In genomic region chr2:207142461-207142860, GRCh38 we compare ENCODE assay signal across 9 cellular contexts. TPM values are rescaled to one million over a fixed set of nuclear protein-coding genes. Genes with fewer than 3 reads are reported as not detected.
DNase-seq lines count a peak whose midpoint lies in the region; ATAC-seq, FAIRE-seq and TF ChIP-seq lines count a peak whose summit lies in the region.
"Had no signal": no experiment of that assay in that cellular context is flagged by ENCODE, and none has a peak within 500 bp of the region (broad histone marks: within the 10 kb centered on the region; RNA-seq: fewer than 3 reads in every experiment).

No MANE protein-coding gene starts in this region.

- H3K9ac ChIP-seq in astrocyte (ENCODE audit: low read length) (no peak overlapping the region), mesendoderm (ENCODE audit: low read length) (peak overlapping the region; percentile 7)

- ATAC-seq in GM18861 (IDR thresholded peaks at IDR 0.05; ENCODE audit: unreplicated experiment), result peak; percentile 55

- no peak overlapping the region for H3K27ac Mint-ChIP-seq in astrocyte (ENCODE audit: unreplicated experiment)

- H3K36me3 Mint-ChIP-seq in astrocyte (ENCODE audit: low read depth, unreplicated experiment), result peaks cover 17% of the 10 kb centered on the region

- peaks cover 16% of the 10 kb centered on the region for H3K36me3 ChIP-seq in astrocyte (ENCODE audit: insufficient read depth, low read length)
- no peaks in the 10 kb centered on the region for H3K36me3 ChIP-seq in mesendoderm (ENCODE audit: control insufficient read depth, insufficient read depth, low read length)
- H3K36me3 ChIP-seq: SJCRH30 had no signal

- H2BK5ac ChIP-seq in mesendoderm (ENCODE audit: low read length), result peak overlapping the region; percentile 14

- no peak overlapping the region for H2AFZ ChIP-seq in astrocyte (ENCODE audit: low read depth, low read length)

- no peak overlapping the region for H3K4me3 ChIP-seq in astrocyte (ENCODE audit: insufficient read depth, low read depth, low read length)
- H3K4me3 ChIP-seq in mesendoderm (ENCODE audit: low read length), result no peak overlapping the region
- H3K4me3 ChIP-seq: SJCRH30 had no signal

- H3K79me1 ChIP-seq in mesendoderm (ENCODE audit: low read length), result peaks cover 19% of the 10 kb centered on the region

- H3K27me3 Mint-ChIP-seq in astrocyte (ENCODE audit: low read depth, unreplicated experiment), result no peaks in the 10 kb centered on the region

- FAIRE-seq in astrocyte (lab: Jason Lieb, UNC) (no peak), GM12891 (lab: Jason Lieb, UNC) (no peak)

- H3K4me2 ChIP-seq in astrocyte (ENCODE audit: low read length) (peak overlapping the region; percentile 12), mesendoderm (ENCODE audit: low read length) (no peak overlapping the region)

- peak overlapping the region; percentile 36 for H2BK120ac ChIP-seq in mesendoderm (ENCODE audit: low read depth, low read length)

- no peak overlapping the region for H2AK5ac ChIP-seq in mesendoderm (ENCODE audit: low read length)

- no peak for TF ChIP-seq CTCF in astrocyte (IDR thresholded peaks at IDR 0.05; ENCODE audit: insufficient read depth, low read depth, low read length)

- DNase-seq in KBM-7 (peak; percentile 67), astrocyte (ENCODE audit: low read depth) (no peak), mesendoderm (peak; percentile 81), NCI-H345 treated with DMSO at 0.1 percent for 48 hours (lab: John Stamatoyannopoulos, UW; ENCODE audit: unreplicated experiment) (no peak), GM12891 (ENCODE audit: insufficient read length, low spot score) (no peak)
- DNase-seq in effector CD8-positive, alpha-beta T cell (lab: John Stamatoyannopoulos, UW), result no peak
- DNase-seq in activated CD4-positive, alpha-beta T cell treated with anti-CD3 and anti-CD28 coated beads for 1 hour, result no peak

- in situ Hi-C loops in KBM-7 (cut with MboI; ENCODE audit: low pct_unique_long_range_greater_than_20kb, low sequenced_read_pairs), result no loop called here

- peak overlapping the region; percentile 42 for H3K56ac ChIP-seq in mesendoderm (ENCODE audit: low read length)

- H3K79me2 ChIP-seq in astrocyte (ENCODE audit: insufficient read depth, low read length) (peaks cover 100% of the 10 kb centered on the region), mesendoderm (ENCODE audit: control insufficient read depth, insufficient read depth, low read length) (peaks cover 75% of the 10 kb centered on the region)

- H3K9me3 ChIP-seq in astrocyte (ENCODE audit: insufficient read depth, low read depth, low read length), result no peaks in the 10 kb centered on the region
- H3K9me3 ChIP-seq: SJCRH30 had no signal

- no CpG with 5 or more reads among the region's 3 CpGs for WGBS in mesendoderm (ENCODE audit: extremely low coverage, insufficient coverage, low lambda C conversion rate)

- H3K18ac ChIP-seq in mesendoderm (ENCODE audit: low read length), result peak overlapping the region; percentile 25

- H2BK15ac ChIP-seq in mesendoderm (replicated peaks; ENCODE audit: low read depth), result no peak overlapping the region

- H3K23ac ChIP-seq in mesendoderm (ENCODE audit: low read length), result no peak overlapping the region

- no peak overlapping the region for H4K8ac ChIP-seq in mesendoderm (ENCODE audit: low read depth, low read length)

- TF ChIP-seq POLR2A in GM12891 (IDR thresholded peaks at IDR 0.05; ENCODE audit: low read depth, low read length), result no peak

- H3K27me3 ChIP-seq in astrocyte (ENCODE audit: insufficient read depth, low read length), result no peaks in the 10 kb centered on the region
- H3K27me3 ChIP-seq in mesendoderm (ENCODE audit: insufficient read depth, low read length, poor library complexity), result no peaks in the 10 kb centered on the region
- H3K27me3 ChIP-seq: SJCRH30 had no signal

- peak overlapping the region; percentile 40 for H3K27ac ChIP-seq in astrocyte (ENCODE audit: low read depth, low read length)
- H3K27ac ChIP-seq in mesendoderm (ENCODE audit: low read depth, low read length), result no peak overlapping the region
- H3K27ac ChIP-seq: SJCRH30 had no signal

- no peak overlapping the region for H3K4ac ChIP-seq in mesendoderm (ENCODE audit: low read depth, low read length)

- H3K4me1 ChIP-seq in astrocyte (ENCODE audit: insufficient read depth, low read length), result peaks cover 19% of the 10 kb centered on the region
- peaks cover 30% of the 10 kb centered on the region for H3K4me1 ChIP-seq in mesendoderm (ENCODE audit: control insufficient read depth, low read depth, low read length)

- H3K4me1 Mint-ChIP-seq in astrocyte (ENCODE audit: low read depth, unreplicated experiment), result peaks cover 77% of the 10 kb centered on the region

- peaks cover 99% of the 10 kb centered on the region for H4K20me1 ChIP-seq in astrocyte (ENCODE audit: insufficient read depth, low read length)

- no peaks in the 10 kb centered on the region for H3K9me3 Mint-ChIP-seq in astrocyte (ENCODE audit: unreplicated experiment)

- H3K4me3 Mint-ChIP-seq in astrocyte (ENCODE audit: unreplicated experiment), result no peak overlapping the region

- H4K5ac ChIP-seq in mesendoderm (ENCODE audit: low read length), result no peak overlapping the region

TF ChIP-seq in GM12891, 5 proteins besides CTCF, POLR2A, EP300 and RAD21:
- TF ChIP-seq POLR2AphosphoS5 (IDR thresholded peaks at IDR 0.05; ENCODE audit: low read depth, low read length) (no peak), PAX5 (IDR thresholded peaks at IDR 0.05; ENCODE audit: insufficient read depth, low read length, severe bottlenecking) (no peak), TAF1 (IDR thresholded peaks at IDR 0.05; ENCODE audit: low read depth, low read length) (no peak), SPI1 (IDR thresholded peaks at IDR 0.05; ENCODE audit: low read depth, low read length) (no peak), POU2F2 (IDR thresholded peaks at IDR 0.05; ENCODE audit: low read depth, low read length) (no peak)

RNA-seq across cellular contexts. Expression of gene KLF7, which starts 23.3 kb away (rescaled TPM):
- 76.5 and 81.2 TPM in 2 replicates for total RNA-seq in astrocyte
- 44.5 TPM for polyA plus RNA-seq in mesendoderm (2013, experiment 1 of 2)
- polyA plus RNA-seq in mesendoderm (2013, experiment 2 of 2), result 41.8 TPM
- 6.7 TPM for polyA plus RNA-seq in GM12891 (2012; ENCODE audit: low read depth, missing spikeins)

Comparison
In these comparisons a context has a peak if more than half of its experiments do, and no peak if none do; other contexts are left out.
1. DNase-seq: peak in KBM-7 (single experiment) and mesendoderm (single experiment); none in astrocyte (single experiment), NCI-H345 treated with DMSO at 0.1 percent for 48 hours (single experiment), effector CD8-positive, alpha-beta T cell (single experiment), GM12891 (single experiment) and activated CD4-positive, alpha-beta T cell treated with anti-CD3 and anti-CD28 coated beads for 1 hour (single experiment).